23 cellular contexts compared by ENCODE assay signal in the genomic region with DNA sequence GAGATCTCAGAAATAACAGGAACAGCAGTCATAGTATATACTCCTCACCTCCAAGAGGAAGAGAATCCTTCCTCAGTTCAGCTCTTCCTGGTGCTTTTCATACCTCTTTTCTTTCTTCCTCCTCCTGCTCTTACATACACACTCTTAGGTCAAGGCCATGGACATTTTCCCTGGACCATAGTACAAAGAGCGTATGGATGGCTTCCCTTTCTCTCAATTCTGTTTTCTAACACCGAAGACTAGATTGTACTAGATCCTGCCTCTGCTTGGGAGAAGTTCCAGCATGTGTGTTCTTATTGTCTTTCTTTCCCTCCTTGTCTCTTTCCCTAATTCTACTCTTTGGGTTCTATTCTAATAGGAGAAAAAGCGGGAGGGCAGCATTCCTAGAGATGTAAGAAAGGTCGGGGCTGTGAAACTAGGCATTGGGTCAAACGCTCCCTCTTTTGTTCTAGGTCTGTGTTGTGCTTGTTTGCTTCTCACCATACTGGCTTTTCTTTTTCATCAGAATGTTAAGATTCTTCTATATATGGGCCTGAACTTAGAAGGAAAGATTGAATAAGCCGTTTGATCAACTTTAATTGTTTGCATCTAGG.
A peak's percentile ranks its signal among the peaks of the same experiment; 100 is the strongest.
DNase-seq lines count a peak whose midpoint lies in the region; ATAC-seq and TF ChIP-seq lines count a peak whose summit lies in the region.
"Had no signal": no experiment of that assay in that cellular context is flagged by ENCODE, and none has a peak within 500 bp of the region (broad histone marks: within the 10 kb centered on the region; RNA-seq: fewer than 3 reads in every experiment).

No MANE protein-coding gene starts in this region.

- TF ChIP-seq CTCF in endodermal cell (conservative IDR thresholded peaks at IDR 0.05): no peak

- peak overlapping the region; percentile 7 for H3K4me2 ChIP-seq in trophoblast cell (ENCODE audit: low read length)
- H3K4me2 ChIP-seq: BLaER1, KMS-11 had no signal

- no peak overlapping the region for H3K4me3 Mint-ChIP-seq in endodermal cell
- H3K4me3 Mint-ChIP-seq: CD4-positive, alpha-beta T cell; IgD-negative memory B cell had no signal

- H4K8ac ChIP-seq in trophoblast cell (ENCODE audit: low read depth, low read length): no peak overlapping the region

- no peaks in the 10 kb centered on the region for H3K79me1 ChIP-seq in trophoblast cell (ENCODE audit: low read length)

- H3K23ac ChIP-seq in trophoblast cell (ENCODE audit: low read length): no peak overlapping the region

- H3K27ac Mint-ChIP-seq in endodermal cell: peak overlapping the region; percentile 2
- H3K27ac Mint-ChIP-seq: CD4-positive, alpha-beta T cell; IgD-negative memory B cell had no signal

- H3K4ac ChIP-seq in trophoblast cell (ENCODE audit: low read depth, low read length): no peak overlapping the region

- H2BK12ac ChIP-seq in trophoblast cell (ENCODE audit: low read length): no peak overlapping the region

- no peak for ATAC-seq in GM19035 (IDR thresholded peaks at IDR 0.05; ENCODE audit: unreplicated experiment)
- ATAC-seq: Panc1 had no signal

- peak; percentile 17 for DNase-seq in ELF-1 (ENCODE audit: low read depth, low spot score)
- DNase-seq in HT-29 (ENCODE audit: low spot score): peak; percentile 16
- peak; percentile 44 for DNase-seq in endodermal cell
- DNase-seq in trophoblast cell: peak in 1 of 2 donors; percentile 44
- no peak for DNase-seq in DMS153 treated with DMSO at 0.1 percent for 48 hours (lab: John Stamatoyannopoulos, UW; ENCODE audit: unreplicated experiment)
- no peak for DNase-seq in CD1c-positive myeloid dendritic cell (ENCODE audit: extremely low spot score)
- DNase-seq: CD4-positive, alpha-beta T cell; DMS53; GM23248; NCI-H1048; NCI-H1417; NCI-H1694; NCI-H2029 treated with DMSO at 0.1 percent for 48 hours; NCI-H2227 treated with DMSO at 0.1 percent for 48 hours; NCI-H510A; NCI-H69; SHP77 had no signal

- H3K36me3 Mint-ChIP-seq in endodermal cell (ENCODE audit: low read depth): peaks cover 10% of the 10 kb centered on the region

- peaks cover 7% of the 10 kb centered on the region for H3K4me1 Mint-ChIP-seq in endodermal cell

- H3K27me3 Mint-ChIP-seq in endodermal cell (ENCODE audit: insufficient read depth): no peaks in the 10 kb centered on the region
- H3K27me3 Mint-ChIP-seq: CD4-positive, alpha-beta T cell; IgD-negative memory B cell had no signal

- H3K4me1 ChIP-seq in endodermal cell (ENCODE audit: control insufficient read depth, insufficient read depth, low read length) (no peaks in the 10 kb centered on the region), trophoblast cell (ENCODE audit: control insufficient read depth in 1 of 2, insufficient read depth in 2 of 2, low read length in 2 of 2) (peaks cover 0 to 4% of the 10 kb centered on the region in 2 experiments)
- H3K4me1 ChIP-seq: BLaER1 had no signal

- H3K9me3 ChIP-seq in endodermal cell (ENCODE audit: control insufficient read depth, low read length): no peaks in the 10 kb centered on the region
- no peaks in the 10 kb centered on the region for H3K9me3 ChIP-seq in trophoblast cell (ENCODE audit: insufficient read depth, low read depth, low read length)
- H3K9me3 ChIP-seq: BLaER1 had no signal

- H2AFZ ChIP-seq in trophoblast cell (ENCODE audit: insufficient read depth, low read length, poor library complexity): no peak overlapping the region
- H2AFZ ChIP-seq: GM23248 had no signal

- H3K27me3 ChIP-seq in endodermal cell (ENCODE audit: control insufficient read depth, insufficient read depth, low read length, poor library complexity, severe bottlenecking) (no peaks in the 10 kb centered on the region), trophoblast cell (ENCODE audit: insufficient read depth, low read length) (no peaks in the 10 kb centered on the region)
- H3K27me3 ChIP-seq: BLaER1 had no signal

- no peak overlapping the region for H3K4me3 ChIP-seq in endodermal cell (ENCODE audit: low read length)
- no peak overlapping the region for H3K4me3 ChIP-seq in trophoblast cell (ENCODE audit: low read depth, low read length)
- H3K4me3 ChIP-seq: BLaER1, GM23248 had no signal

- no peak overlapping the region for H3K18ac ChIP-seq in trophoblast cell (ENCODE audit: low read length)

- H3K9ac ChIP-seq in endodermal cell (ENCODE audit: extremely low read depth, low read length, poor library complexity, severe bottlenecking) (no peak overlapping the region), trophoblast cell (ENCODE audit: low read length) (no peak overlapping the region)
- H3K9ac ChIP-seq: BLaER1, GM23248, KMS-11 had no signal

- no peak overlapping the region for H4K91ac ChIP-seq in trophoblast cell (ENCODE audit: low read depth, low read length)

- H3K36me3 ChIP-seq in endodermal cell (ENCODE audit: control insufficient read depth, insufficient read depth, low read length) (peaks cover 13% of the 10 kb centered on the region), trophoblast cell (ENCODE audit: control insufficient read depth in 1 of 2, insufficient read depth in 2 of 2, low read length in 2 of 2) (no peaks in the 10 kb centered on the region)

- H3K27ac ChIP-seq in endodermal cell (ENCODE audit: low read depth, low read length) (no peak overlapping the region), trophoblast cell (ENCODE audit: low read depth, low read length) (no peak overlapping the region)
- H3K27ac ChIP-seq: BLaER1, GM23248, KMS-11, RWPE1 had no signal

- no peak overlapping the region for H2AK5ac ChIP-seq in trophoblast cell (ENCODE audit: low read length)

- no peak overlapping the region for H2BK5ac ChIP-seq in trophoblast cell (ENCODE audit: low read depth, low read length, poor library complexity)

- no peak overlapping the region for H4K12ac ChIP-seq in trophoblast cell (ENCODE audit: low read depth, low read length)

- no peaks in the 10 kb centered on the region for H3K9me3 Mint-ChIP-seq in endodermal cell
- H3K9me3 Mint-ChIP-seq: CD4-positive, alpha-beta T cell; IgD-negative memory B cell had no signal

- H3K14ac ChIP-seq in trophoblast cell (ENCODE audit: low read length): no peak overlapping the region

- H3K79me2 ChIP-seq in trophoblast cell (ENCODE audit: control insufficient read depth, insufficient read depth, low read length, poor library complexity): no peaks in the 10 kb centered on the region

- no peak overlapping the region for H2BK120ac ChIP-seq in trophoblast cell (ENCODE audit: insufficient read depth, low read length, poor library complexity)

- 86 to 95% methylated on average over 4 to 5 of the region's 6 CpGs for WGBS in endodermal cell (ENCODE audit: insufficient coverage in 1 of 2, insufficient read length in 1 of 2), 2 experiments
- WGBS in trophoblast cell (ENCODE audit: extremely low coverage, insufficient coverage, insufficient read length): no CpG with 5 or more reads among the region's 6 CpGs

Comparison
In these comparisons a context has a peak if more than half of its experiments do, and no peak if none do; other contexts are left out.
1. DNase-seq: peak in ELF-1 (single experiment), HT-29 (single experiment) and endodermal cell (single experiment); none in DMS153 treated with DMSO at 0.1 percent for 48 hours (single experiment) and CD1c-positive myeloid dendritic cell (single experiment).